14 cellular contexts compared by ENCODE assay signal in genomic region chr18:76952747-76953146, GRCh38.
DNase-seq lines count a peak whose midpoint lies in the region; ATAC-seq and TF ChIP-seq lines count a peak whose summit lies in the region.
"Had no signal": no experiment of that assay in that cellular context is flagged by ENCODE, and none has a peak within 500 bp of the region (broad histone marks: within the 10 kb centered on the region; RNA-seq: fewer than 3 reads in every experiment).

No MANE protein-coding gene starts in this region.

- H3K4me1 ChIP-seq in thyroid gland = peaks cover 40 to 58% of the 10 kb centered on the region in 2 donors
- H3K4me1 ChIP-seq in GM23248 (ENCODE audit: insufficient read depth) = no peaks in the 10 kb centered on the region
- peaks cover 10 to 19% (median 17%) of the 10 kb centered on the region in 4 donors for H3K4me1 ChIP-seq in esophagus muscularis mucosa

- peaks cover 34% of the 10 kb centered on the region for H3K36me3 Mint-ChIP-seq in WTC11
- H3K36me3 Mint-ChIP-seq in mesothelial cell of epicardium = peaks cover 45% of the 10 kb centered on the region

- H3K9me3 Mint-ChIP-seq in WTC11 (no peaks in the 10 kb centered on the region), mesothelial cell of epicardium (peaks cover 5% of the 10 kb centered on the region)
- H3K9me3 Mint-ChIP-seq: CD4-positive, alpha-beta memory T cell had no signal

- H3F3A ChIP-seq in GM23248 (ENCODE audit: insufficient read depth) = no peaks in the 10 kb centered on the region

- no peaks in the 10 kb centered on the region for H3K27me3 ChIP-seq in thyroid gland
- no peaks in the 10 kb centered on the region for H3K27me3 ChIP-seq in GM23248 (replicated peaks; ENCODE audit: insufficient read depth)
- H3K27me3 ChIP-seq in esophagus muscularis mucosa = no peaks in the 10 kb centered on the region

- H3K79me2 ChIP-seq in GM23248 (ENCODE audit: insufficient read depth) = no peaks in the 10 kb centered on the region

- no peak for TF ChIP-seq POLR2A in thyroid gland (IDR thresholded peaks at IDR 0.05)
- no peak for TF ChIP-seq POLR2A in esophagus muscularis mucosa (IDR thresholded peaks at IDR 0.05; ENCODE audit: low read depth)

- peak overlapping the region; percentile 73 to 95 (median 89) for H3K27ac ChIP-seq in thyroid gland
- H3K27ac ChIP-seq in GM23248 = no peak overlapping the region
- peak overlapping the region in 2 of 4 donors; percentile 56 to 63 for H3K27ac ChIP-seq in esophagus muscularis mucosa (replicated peaks in 1 of 4)
- H3K27ac ChIP-seq: HL-60 had no signal

- H3K4me3 ChIP-seq in thyroid gland (replicated peaks in 1 of 3) = no peak overlapping the region
- no peak overlapping the region for H3K4me3 ChIP-seq in GM23248
- H3K4me3 ChIP-seq in esophagus muscularis mucosa = no peak overlapping the region

- peak overlapping the region; percentile 71 for H3K27ac Mint-ChIP-seq in WTC11
- H3K27ac Mint-ChIP-seq in mesothelial cell of epicardium = peak overlapping the region; percentile 77
- H3K27ac Mint-ChIP-seq: B cell had no signal

- 30 to 41% methylated on average over 4 of the region's 4 CpGs for WGBS in thyroid gland, 2 donors
- WGBS in GM23248 (ENCODE audit: low coverage in 1 of 2, low lambda C conversion rate in 2 of 2, missing lambda C conversion rate in 2 of 2), 2 experiments = 94% methylated on average over 4 of the region's 4 CpGs
- WGBS in esophagus muscularis mucosa = 82% methylated on average over 4 of the region's 4 CpGs

- no peaks in the 10 kb centered on the region for H3K9me3 ChIP-seq in thyroid gland
- H3K9me3 ChIP-seq in GM23248 (ENCODE audit: low read depth) = no peaks in the 10 kb centered on the region
- H3K9me3 ChIP-seq in esophagus muscularis mucosa = no peaks in the 10 kb centered on the region

- H3K4me3 Mint-ChIP-seq in WTC11 (no peak overlapping the region), mesothelial cell of epicardium (no peak overlapping the region)
- H3K4me3 Mint-ChIP-seq: B cell; CD4-positive, alpha-beta memory T cell had no signal

- no peak for TF ChIP-seq CTCF in WTC11 (IDR thresholded peaks at IDR 0.05)
- no peak for TF ChIP-seq CTCF in mesothelial cell of epicardium (IDR thresholded peaks at IDR 0.05; ENCODE audit: unreplicated experiment)
- peak in 2 of 6 experiments; percentile 9 to 21 for TF ChIP-seq CTCF in thyroid gland (IDR thresholded peaks at IDR 0.05)
- no peak for TF ChIP-seq CTCF in esophagus muscularis mucosa (IDR thresholded peaks at IDR 0.05)

- H3K4me1 Mint-ChIP-seq in WTC11 (0 out of 2 replicates have a peak, but pooled peaks cover 3% of the 10 kb centered on the region), mesothelial cell of epicardium (peaks cover 21% of the 10 kb centered on the region)

- peak; percentile 18 for DNase-seq in ELF-1 (ENCODE audit: low read depth, low spot score)
- no peak for DNase-seq in WTC11 (ENCODE audit: low spot score)
- no peak for DNase-seq in mesothelial cell of epicardium (ENCODE audit: low spot score in 2 of 2, unreplicated experiment in 2 of 2)
- peak; percentile 65 for DNase-seq in thyroid gland
- no peak for DNase-seq in GM23248
- no peak for DNase-seq in esophagus muscularis mucosa (ENCODE audit: extremely low spot score)
- DNase-seq: CD4-positive, alpha-beta memory T cell; KBM-7; NCI-H2171; NCI-H82; RPMI8226 had no signal

- CTCF ChIA-PET in WTC11 (lab: Charles Lee) = no interaction called here

- no peak overlapping the region for H3K9ac ChIP-seq in GM23248

- ATAC-seq in WTC11 = no peak
- no peak for ATAC-seq in GM21737 (IDR thresholded peaks at IDR 0.05; ENCODE audit: unreplicated experiment)

- H3K27me3 Mint-ChIP-seq in WTC11 (ENCODE audit: low read depth) = no peaks in the 10 kb centered on the region
- no peaks in the 10 kb centered on the region for H3K27me3 Mint-ChIP-seq in mesothelial cell of epicardium (ENCODE audit: low read depth)
- H3K27me3 Mint-ChIP-seq: B cell; CD4-positive, alpha-beta memory T cell had no signal

- no peak for TF ChIP-seq EP300 in esophagus muscularis mucosa (IDR thresholded peaks at IDR 0.05)

- intact Hi-C loops in thyroid gland (cut with DNase I) = no loop called here
- intact Hi-C loops in esophagus muscularis mucosa (cut with DNase I) = no loop called here

- H3K9me2 ChIP-seq in GM23248 (ENCODE audit: insufficient read depth) = no peaks in the 10 kb centered on the region

- POLR2A ChIA-PET in WTC11 (lab: Charles Lee) = no interaction called here

- H3K36me3 ChIP-seq in thyroid gland = no peaks in the 10 kb centered on the region
- H3K36me3 ChIP-seq in GM23248 (ENCODE audit: low read depth) = peaks cover 16% of the 10 kb centered on the region
- peaks cover 18 to 69% (median 42%) of the 10 kb centered on the region in 4 donors for H3K36me3 ChIP-seq in esophagus muscularis mucosa

- in situ Hi-C loops in GM23248 (cut with MboI) = no loop called here

- no peak overlapping the region for H2AFZ ChIP-seq in GM23248

- no peak overlapping the region for H3K4me2 ChIP-seq in GM23248 (ENCODE audit: unreplicated experiment)

- H4K20me1 ChIP-seq in GM23248 (ENCODE audit: insufficient read depth) = no peaks in the 10 kb centered on the region

TF ChIP-seq in WTC11, 78 proteins besides CTCF, POLR2A, EP300 and RAD21 (continues in another document):
- TF ChIP-seq JAZF1 (CRISPR knock-in tag; IDR thresholded peaks at IDR 0.05) = no peak
- no peak for TF ChIP-seq MAX (CRISPR knock-in tag; IDR thresholded peaks at IDR 0.05)
- no peak for TF ChIP-seq ZNF512 (CRISPR knock-in tag; IDR thresholded peaks at IDR 0.05; ENCODE audit: borderline replicate concordance)
- no peak for TF ChIP-seq KAT7 (CRISPR knock-in tag; IDR thresholded peaks at IDR 0.05; ENCODE audit: borderline replicate concordance)
- TF ChIP-seq CBFB (CRISPR knock-in tag; IDR thresholded peaks at IDR 0.05; ENCODE audit: low read depth) = no peak
- no peak for TF ChIP-seq E2F5 (CRISPR knock-in tag; IDR thresholded peaks at IDR 0.05)
- no peak for TF ChIP-seq PREB (CRISPR knock-in tag; IDR thresholded peaks at IDR 0.05; ENCODE audit: borderline replicate concordance)
- no peak for TF ChIP-seq OVOL2 (CRISPR knock-in tag; IDR thresholded peaks at IDR 0.05; ENCODE audit: borderline replicate concordance)
- TF ChIP-seq E2F1 (CRISPR knock-in tag; IDR thresholded peaks at IDR 0.05) = no peak
- no peak for TF ChIP-seq ATF1 (CRISPR knock-in tag; IDR thresholded peaks at IDR 0.05)

Comparison
In these comparisons a context has a peak if more than half of its experiments do, and no peak if none do; other contexts are left out.
1. DNase-seq: peak in ELF-1 (single experiment) and thyroid gland (2 of 2); none in WTC11 (single experiment), mesothelial cell of epicardium (0 of 2), GM23248 (single experiment) and esophagus muscularis mucosa (single experiment).